8 cellular contexts compared by ENCODE assay signal in genomic region chr6:133923938-133924593, GRCh38. TPM values are rescaled to one million over a fixed set of nuclear protein-coding genes. Genes with fewer than 3 reads are reported as not detected.
DNase-seq lines count a peak whose midpoint lies in the region; ATAC-seq and TF ChIP-seq lines count a peak whose summit lies in the region.

No MANE protein-coding gene starts in this region.

- TF ChIP-seq CTCF in activated B cell treated with CpG ODN at 0.5 μM for 24 hours (IDR thresholded peaks at IDR 0.05) (peak; percentile 56), choroid plexus epithelial cell (conservative IDR thresholded peaks at IDR 0.05; ENCODE audit: low read depth, low read length) (peak; percentile 79)

- no peaks in the 10 kb centered on the region for H3K9me3 Mint-ChIP-seq in activated B cell treated with CpG ODN at 0.5 μM for 24 hours

- H3K4me1 Mint-ChIP-seq in activated B cell treated with CpG ODN at 0.5 μM for 24 hours, result no peaks in the 10 kb centered on the region

- intact Hi-C loops in activated B cell treated with CpG ODN at 0.5 μM for 24 hours (cut with micrococcal nuclease), result loop anchor here (1.0 to 10.0 kb wide), 8 partner anchors 49 to 1649 kb away; no protein-coding TSS in a partner anchor

- POLR2A ChIA-PET in activated B cell treated with CpG ODN at 0.5 μM for 24 hours (lab: Charles Lee), result interaction anchor here (1.2 to 1.6 kb wide), 2 partner anchors 28 to 173 kb away, joined by 4 to 6 read pairs; no protein-coding TSS in a partner anchor

- H3K4me3 Mint-ChIP-seq in activated B cell treated with CpG ODN at 0.5 μM for 24 hours, result no peak overlapping the region

- H3K4me3 ChIP-seq in choroid plexus epithelial cell (ENCODE audit: low read depth, low read length), result no peak overlapping the region

- CTCF ChIA-PET in activated B cell treated with CpG ODN at 0.5 μM for 24 hours (lab: Charles Lee), result interaction anchor here (0.5 to 9.9 kb wide), 39 partner anchors 8 to 1626 kb away, joined by 3 to 394 read pairs (median 4); partner anchors contain the start of gene SLC2A12

- no peaks in the 10 kb centered on the region for H3K36me3 Mint-ChIP-seq in activated B cell treated with CpG ODN at 0.5 μM for 24 hours (ENCODE audit: low read depth)

- peak; percentile 81 for ATAC-seq in GM18868 (IDR thresholded peaks at IDR 0.05; ENCODE audit: unreplicated experiment)
- peak; percentile 81 for ATAC-seq in HG03175 (IDR thresholded peaks at IDR 0.05; ENCODE audit: unreplicated experiment)
- ATAC-seq in activated B cell treated with CpG ODN at 0.5 μM for 24 hours (ENCODE audit: low read depth), result peak; percentile 88
- ATAC-seq in left lobe of liver, result peak; percentile 99

- peak; percentile 81 to 86 for DNase-seq in AML-193 (lab: John Stamatoyannopoulos, UW)
- peak; percentile 67 for DNase-seq in NCI-H2227 (lab: John Stamatoyannopoulos, UW; ENCODE audit: unreplicated experiment)
- no peak for DNase-seq in activated B cell treated with CpG ODN at 0.5 μM for 24 hours
- peak; percentile 93 for DNase-seq in choroid plexus epithelial cell (ENCODE audit: low read depth)
- peak; percentile 58 for DNase-seq in left lobe of liver (ENCODE audit: low spot score)
- DNase-seq in stimulated activated CD4-positive, alpha-beta T cell treated with anti-CD3 and anti-CD28 coated beads, TNF-alpha, amount 100 ng/mL, for 4 hours (ENCODE audit: low read depth in 3 of 3), result peak in 2 of 3 experiments; percentile 13 to 35

- no peak overlapping the region for H3K27ac Mint-ChIP-seq in activated B cell treated with CpG ODN at 0.5 μM for 24 hours

- peaks cover 22% of the 10 kb centered on the region for H3K27me3 Mint-ChIP-seq in activated B cell treated with CpG ODN at 0.5 μM for 24 hours

RNA-seq across cellular contexts. Expression of gene TBPL1, which starts 29.0 kb away (rescaled TPM):
- total RNA-seq in activated B cell treated with CpG ODN at 0.5 μM for 24 hours (33.0 and 35.7 TPM in 2 replicates), left lobe of liver (8.4 TPM)

RNA-seq across cellular contexts. Expression of gene TCF21, which starts 35.2 kb away (rescaled TPM):
- total RNA-seq in activated B cell treated with CpG ODN at 0.5 μM for 24 hours (not detected in 2 replicates), left lobe of liver (0.78 TPM)
